Comparison of ENCODE assay signal across 13 cellular contexts in the genomic region with DNA sequence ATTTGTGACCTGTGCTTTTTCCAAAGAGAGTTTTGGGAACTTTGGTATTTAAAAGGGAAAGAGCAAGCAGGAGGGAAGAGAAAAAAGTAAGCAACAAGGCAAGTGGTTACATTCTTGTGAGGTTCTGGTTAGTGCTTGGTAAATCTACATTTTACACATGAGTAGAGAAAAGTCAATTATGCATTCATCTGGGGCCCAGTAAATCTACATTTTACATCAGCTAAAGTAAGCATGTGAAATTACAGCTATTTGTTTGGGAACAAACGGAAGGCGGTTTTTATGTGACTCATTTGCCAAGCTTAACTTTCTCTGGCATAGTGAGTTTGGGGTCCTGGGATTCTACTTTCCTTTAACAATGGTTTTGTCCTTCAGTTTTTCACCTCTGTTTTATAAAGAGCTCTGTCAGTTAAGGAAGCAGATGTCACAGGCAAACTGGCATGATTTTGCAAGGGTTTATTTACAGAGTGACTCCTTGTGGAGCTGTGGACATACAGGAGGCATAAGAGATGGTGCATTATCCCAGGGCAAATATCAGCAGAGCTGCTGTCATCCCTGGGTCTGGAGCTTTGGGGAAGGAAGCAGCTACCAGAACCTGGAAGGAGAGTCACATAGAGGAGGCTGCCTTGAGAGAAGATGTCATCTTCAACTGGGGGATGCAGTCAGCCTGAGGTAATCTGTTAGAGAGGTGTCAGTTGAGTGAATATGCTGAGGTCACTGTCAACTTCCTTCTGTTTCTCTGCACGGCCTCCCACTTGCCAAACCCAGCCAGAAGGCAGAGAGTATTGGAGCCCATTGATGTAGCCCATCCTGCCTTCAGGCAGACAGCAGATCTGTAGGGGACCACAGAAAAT.
DNase-seq lines count a peak whose midpoint lies in the region; ATAC-seq and TF ChIP-seq lines count a peak whose summit lies in the region.
"Had no signal": no experiment of that assay in that cellular context is flagged by ENCODE, and none has a peak within 500 bp of the region (broad histone marks: within the 10 kb centered on the region; RNA-seq: fewer than 3 reads in every experiment).

No MANE protein-coding gene starts in this region.

- no peaks in the 10 kb centered on the region for H3K36me3 Mint-ChIP-seq in activated CD4-positive, alpha-beta T cell treated with anti-CD3 and anti-CD28 coated beads for 36 hours (ENCODE audit: low read depth)

- H3K9me3 Mint-ChIP-seq in activated CD4-positive, alpha-beta T cell treated with anti-CD3 and anti-CD28 coated beads for 36 hours (ENCODE audit: low read depth), result no peaks in the 10 kb centered on the region

- WGBS in testis, 2 donors, result 86 to 88% methylated on average over 2 to 3 of the region's 3 CpGs

- no peak for TF ChIP-seq POLR2A in testis (IDR thresholded peaks at IDR 0.05)

- POLR2A ChIA-PET in activated CD4-positive, alpha-beta T cell treated with anti-CD3 and anti-CD28 coated beads for 36 hours (lab: Charles Lee), result no interaction called here

- peak; percentile 19 for ATAC-seq in activated CD4-positive, alpha-beta T cell treated with anti-CD3 and anti-CD28 coated beads for 36 hours
- peak; percentile 58 for ATAC-seq in esophagus mucosa
- no peak for ATAC-seq in thoracic aorta (ENCODE audit: insufficient number of reproducible peaks, low FRiP score, low read depth)
- no peak for ATAC-seq in HG03039 (IDR thresholded peaks at IDR 0.05; ENCODE audit: unreplicated experiment)

- no peak for DNase-seq in activated CD4-positive, alpha-beta T cell treated with anti-CD3 and anti-CD28 coated beads for 36 hours
- DNase-seq in activated CD4-positive, alpha-beta T cell treated with anti-CD3 and anti-CD28 coated beads for 48 hours, result no peak
- DNase-seq in SKM-1 (lab: John Stamatoyannopoulos, UW; ENCODE audit: unreplicated experiment), result peak; percentile 12
- no peak for DNase-seq in thoracic aorta (ENCODE audit: low spot score)
- no peak for DNase-seq in NCI-H1092 (lab: John Stamatoyannopoulos, UW)
- DNase-seq in testis, result no peak
- DNase-seq: activated CD4-positive, alpha-beta T cell treated with anti-CD3 and anti-CD28 coated beads, Interleukin-2, amount 10 ng/mL, durations not matched to agents 7 days and 5 days; activated gamma-delta T cell treated with Interleukin-2 at 50 U/mL for 16 hours; NCI-H526; SJCRH30 had no signal

- H3K4me1 ChIP-seq in thoracic aorta (ENCODE audit: control insufficient read depth in 1 of 2, low read depth in 2 of 2), result peaks cover 34 to 47% of the 10 kb centered on the region in 2 donors
- H3K4me1 ChIP-seq in testis, result no peaks in the 10 kb centered on the region
- H3K4me1 ChIP-seq: SJCRH30 had no signal

- no peak overlapping the region for H3K27ac Mint-ChIP-seq in activated CD4-positive, alpha-beta T cell treated with anti-CD3 and anti-CD28 coated beads for 36 hours
- H3K27ac Mint-ChIP-seq: activated CD4-positive, alpha-beta T cell treated with anti-CD3 and anti-CD28 coated beads, Interleukin-2, amount 10 ng/mL, durations not matched to agents 7 days and 5 days had no signal

- CTCF ChIA-PET in activated CD4-positive, alpha-beta T cell treated with anti-CD3 and anti-CD28 coated beads for 36 hours (lab: Charles Lee), result interaction anchor here (0.5 to 1.1 kb wide), 3 partner anchors 14 to 70 kb away, joined by 3 read pairs; no protein-coding TSS in a partner anchor

- no peaks in the 10 kb centered on the region for H3K36me3 ChIP-seq in thoracic aorta
- H3K36me3 ChIP-seq in testis (ENCODE audit: low read depth, missing control alignments), result no peaks in the 10 kb centered on the region
- H3K36me3 ChIP-seq: SJCRH30, vagina had no signal

- H3K27me3 ChIP-seq in thoracic aorta (replicated peaks; ENCODE audit: insufficient read depth), result no peaks in the 10 kb centered on the region
- H3K27me3 ChIP-seq in testis, result no peaks in the 10 kb centered on the region
- H3K27me3 ChIP-seq: SJCRH30, vagina had no signal

- H3K9me3 ChIP-seq in thoracic aorta (no peaks in the 10 kb centered on the region), testis (no peaks in the 10 kb centered on the region)
- H3K9me3 ChIP-seq: SJCRH30, vagina had no signal

- TF ChIP-seq CTCF in thoracic aorta (IDR thresholded peaks at IDR 0.05) (no peak), testis (IDR thresholded peaks at IDR 0.05) (no peak)

- H3K27me3 Mint-ChIP-seq in activated CD4-positive, alpha-beta T cell treated with anti-CD3 and anti-CD28 coated beads for 36 hours, result no peaks in the 10 kb centered on the region

- H3K4me1 Mint-ChIP-seq in activated CD4-positive, alpha-beta T cell treated with anti-CD3 and anti-CD28 coated beads for 36 hours, result peaks cover 5% of the 10 kb centered on the region

- H3K4me3 ChIP-seq in thoracic aorta (peak overlapping the region; percentile 7), testis (no peak overlapping the region)
- H3K4me3 ChIP-seq: SJCRH30, vagina had no signal

- intact Hi-C loops in activated CD4-positive, alpha-beta T cell treated with anti-CD3 and anti-CD28 coated beads for 36 hours (cut with DNase I, micrococcal nuclease), result no loop called here
- intact Hi-C loops in testis (cut with DNase I; ENCODE audit: low total_unique reads), result no loop called here

- H3K4me3 Mint-ChIP-seq in activated CD4-positive, alpha-beta T cell treated with anti-CD3 and anti-CD28 coated beads for 36 hours, result no peak overlapping the region
- H3K4me3 Mint-ChIP-seq: activated CD4-positive, alpha-beta T cell treated with anti-CD3 and anti-CD28 coated beads, Interleukin-2, amount 10 ng/mL, durations not matched to agents 7 days and 5 days had no signal

- peak overlapping the region; percentile 77 to 87 for H3K27ac ChIP-seq in thoracic aorta
- H3K27ac ChIP-seq in testis, result no peak overlapping the region
- H3K27ac ChIP-seq: SJCRH30, vagina had no signal

Comparison
In these comparisons a context has a peak if more than half of its experiments do, and no peak if none do; other contexts are left out.
1. ATAC-seq: peak in activated CD4-positive, alpha-beta T cell treated with anti-CD3 and anti-CD28 coated beads for 36 hours (single experiment) and esophagus mucosa (single experiment); none in thoracic aorta (single experiment) and HG03039 (single experiment).
2. H3K27ac ChIP-seq: peak in thoracic aorta (2 of 2); none in testis (0 of 2).